Comparison of ENCODE assay signal across 25 cellular contexts in genomic region chr2:20299113-20299512, GRCh38. TPM values are rescaled to one million over a fixed set of nuclear protein-coding genes. Genes with fewer than 3 reads are reported as not detected.
DNase-seq lines count a peak whose midpoint lies in the region; ATAC-seq, FAIRE-seq and TF ChIP-seq lines count a peak whose summit lies in the region.
"Had no signal": no experiment of that assay in that cellular context is flagged by ENCODE, and none has a peak within 500 bp of the region (broad histone marks: within the 10 kb centered on the region; RNA-seq: fewer than 3 reads in every experiment).

No MANE protein-coding gene starts in this region.

- no peak; the same call in 2 of the 3 replicates for ATAC-seq in HepG2
- no peak for ATAC-seq in right lobe of liver
- ATAC-seq in T-helper 17 cell: no peak
- ATAC-seq: left colon, natural killer cell, right cardiac atrium, Right ventricle myocardium inferior had no signal

- POLR2A ChIA-PET in HepG2 (lab: Yijun Ruan, JAX): no interaction called here

- H3K4me2 ChIP-seq in HepG2 (ENCODE audit: low read depth, low read length): no peak overlapping the region

- H2AFZ ChIP-seq in HepG2 (ENCODE audit: low read length): no peak overlapping the region

- intact Hi-C loops in HepG2 (cut with micrococcal nuclease; ENCODE audit: unreplicated experiment): no loop called here
- intact Hi-C loops in right lobe of liver (cut with DNase I): no loop called here

- H3K36me3 ChIP-seq in HepG2 (replicated peaks in 1 of 2; ENCODE audit: control insufficient read depth in 1 of 2, insufficient read depth in 2 of 2, low read length in 2 of 2) (peaks cover 33 to 83% of the 10 kb centered on the region in 2 experiments), right lobe of liver (peaks cover 0 to 61% (median 9%) of the 10 kb centered on the region in 4 donors)
- H3K36me3 ChIP-seq: colonic mucosa, ovary had no signal

- peaks cover 13% of the 10 kb centered on the region; the same call in 1 of the 2 replicates for H4K20me1 ChIP-seq in HepG2 (ENCODE audit: insufficient read depth, low read length)

- TF ChIP-seq CTCF in HepG2 (CRISPR knock-in tag; IDR thresholded peaks at IDR 0.05): no peak
- no peak for TF ChIP-seq CTCF in right lobe of liver (IDR thresholded peaks at IDR 0.05)
- TF ChIP-seq CTCF in fibroblast of mammary gland (conservative IDR thresholded peaks at IDR 0.05; ENCODE audit: control insufficient read depth, insufficient read depth, low read depth, low read length): no peak

- no peaks in the 10 kb centered on the region for H3K27me3 Mint-ChIP-seq in T-helper 17 cell

- no peaks in the 10 kb centered on the region for H3K9me3 ChIP-seq in HepG2 (ENCODE audit: low read length)
- no peaks in the 10 kb centered on the region for H3K9me3 ChIP-seq in right lobe of liver
- no peaks in the 10 kb centered on the region for H3K9me3 ChIP-seq in T-helper 17 cell (ENCODE audit: control insufficient read depth, low read length, poor library complexity, severe bottlenecking)
- H3K9me3 ChIP-seq: breast epithelium, colonic mucosa, heart right ventricle, ovary had no signal

- BruUV-seq in HepG2 (replicated peaks; lab: Mats Ljungman, UMichigan): no TSS peak

- no peak overlapping the region for H3K4me3 Mint-ChIP-seq in T-helper 17 cell
- H3K4me3 Mint-ChIP-seq: natural killer cell had no signal

- H3K4me1 Mint-ChIP-seq in T-helper 17 cell: peaks cover 18% of the 10 kb centered on the region

- TF ChIP-seq POLR2A in HepG2 (IDR thresholded peaks at IDR 0.05; ENCODE audit: insufficient read depth in 1 of 2, low read depth in 2 of 2, low read length in 2 of 2) (no peak), right lobe of liver (IDR thresholded peaks at IDR 0.05) (no peak)

- no peak for TF ChIP-seq RAD21 in HepG2 (CRISPR knock-in tag; IDR thresholded peaks at IDR 0.05)

- in situ Hi-C loops in HepG2 (cut with HindIII; ENCODE audit: extremely low pct_ligation_motif_present, low pct_unique_long_range_greater_than_20kb): no loop called here

- WGBS in HepG2 (ENCODE audit: low lambda C conversion rate): 94% methylated on average over 6 of the region's 6 CpGs
- 100% methylated on average over 2 of the region's 6 CpGs for WGBS in right lobe of liver (ENCODE audit: insufficient coverage, low coverage, low lambda C conversion rate, missing lambda C conversion rate)

- peak overlapping the region; percentile 47 for H3K27ac Mint-ChIP-seq in T-helper 17 cell

- no peak overlapping the region for H3K9ac ChIP-seq in HepG2 (ENCODE audit: insufficient read depth, low read depth, low read length)

- CTCF ChIA-PET in HepG2 (lab: Yijun Ruan, JAX; ENCODE audit: low intra/inter-chr PET ratio, low total read pairs): no interaction called here

- H3K36me3 Mint-ChIP-seq in T-helper 17 cell (ENCODE audit: low read depth): peaks cover 8% of the 10 kb centered on the region
- H3K36me3 Mint-ChIP-seq: natural killer cell had no signal

- H3K4me3 ChIP-seq in HepG2 (replicated peaks in 1 of 3; ENCODE audit: insufficient read depth in 1 of 3, low read depth in 2 of 3, low read length in 3 of 3) (no peak overlapping the region), right lobe of liver (no peak overlapping the region), fibroblast of mammary gland (ENCODE audit: control insufficient read depth, low read depth, low read length) (no peak overlapping the region)
- H3K4me3 ChIP-seq: breast epithelium, colonic mucosa, heart right ventricle, ovary had no signal

- FAIRE-seq in HepG2 (lab: Jason Lieb, UNC): no peak
- FAIRE-seq: urothelium cell line had no signal

- H3K4me1 ChIP-seq in HepG2 (ENCODE audit: insufficient read depth, low read length) (no peaks in the 10 kb centered on the region), right lobe of liver (peaks cover 0 to under 1% (median 0%) of the 10 kb centered on the region in 4 donors)
- H3K4me1 ChIP-seq: breast epithelium, colonic mucosa had no signal

- no peak for TF ChIP-seq EP300 in HepG2 (IDR thresholded peaks at IDR 0.05; ENCODE audit: low read depth in 2 of 2, low read length in 2 of 2)
- TF ChIP-seq EP300 in HepG2 (CRISPR knock-in tag; IDR thresholded peaks at IDR 0.05; ENCODE audit: borderline replicate concordance): no peak

- H3K27ac ChIP-seq in HepG2 (ENCODE audit: extremely low read length, insufficient read depth, low read length) (no peak overlapping the region), right lobe of liver (no peak overlapping the region)
- H3K27ac ChIP-seq: breast epithelium, colonic mucosa, ovary had no signal

- H3K79me2 ChIP-seq in HepG2 (ENCODE audit: insufficient read depth, low read length): peaks cover 30% of the 10 kb centered on the region

- no peak for DNase-seq in HepG2 (ENCODE audit: low spot score)
- no peak for DNase-seq in right lobe of liver
- no peak for DNase-seq in T-helper 17 cell
- DNase-seq in fibroblast of mammary gland (ENCODE audit: low read depth): peak; percentile 11
- no peak for DNase-seq in cortex of kidney (lab: John Stamatoyannopoulos, UW)
- DNase-seq in ecto neural progenitor cell (ENCODE audit: low spot score): no peak
- DNase-seq in putamen (ENCODE audit: low spot score): no peak
- DNase-seq in NCI-H1436 treated with DMSO at 0.1 percent for 48 hours (lab: John Stamatoyannopoulos, UW): no peak
- DNase-seq: activated CD4-positive, CD25-positive, alpha-beta regulatory T cell; activated effector memory CD4-positive, alpha-beta T cell treated with Interleukin-2 at 50 U/mL for 16 hours; colonic mucosa; heart right ventricle; left colon; natural killer cell; NCI-H1092; NCI-H1930; NCI-H2227 treated with DMSO at 0.1 percent for 48 hours; ovary; right cardiac atrium; stimulated activated CD8-positive, alpha-beta memory T cell treated with anti-CD3 and anti-CD28 coated beads, Interleukin-4, amount 100 ng/mL, for 48 hours; substantia nigra; T1000 had no signal

- no peaks in the 10 kb centered on the region for H3K27me3 ChIP-seq in HepG2 (ENCODE audit: control insufficient read depth in 1 of 2, insufficient read depth in 2 of 2, low read length in 2 of 2)
- no peaks in the 10 kb centered on the region for H3K27me3 ChIP-seq in right lobe of liver
- H3K27me3 ChIP-seq: breast epithelium, colonic mucosa, heart right ventricle, ovary had no signal

TF ChIP-seq in HepG2, 621 proteins besides CTCF, POLR2A, EP300 and RAD21:
- TF ChIP-seq SIN3B (IDR thresholded peaks at IDR 0.05; ENCODE audit: low read length) (no peak), ZNF232 (CRISPR knock-in tag; IDR thresholded peaks at IDR 0.05; ENCODE audit: borderline replicate concordance) (peak; percentile 35; the same call in 1 of the 2 replicates)

RNA-seq across cellular contexts. Expression of gene PUM2, which starts 51.5 kb away (rescaled TPM):
- total RNA-seq in HepG2 (2016; rRNA removed; fragmentation: Illumina TruSeq; extraction: Trizol): 69.6 and 94.7 TPM in 2 replicates
- total RNA-seq in HepG2 (2016; cell fraction: cytosol; rRNA removed; fragmentation: Illumina TruSeq; extraction: Trizol; ENCODE audit: low read depth): 268 and 314 TPM in 2 replicates
- 66.2 and 87.3 TPM in 2 replicates for total RNA-seq in HepG2 (2016; cell fraction: insoluble cytoplasmic fraction; rRNA removed; fragmentation: Illumina TruSeq; extraction: Trizol)
- 195 and 235 TPM in 2 replicates for total RNA-seq in HepG2 (2016; cell fraction: membrane; rRNA removed; fragmentation: Illumina TruSeq; extraction: Trizol)
- total RNA-seq in HepG2 (2016; cell fraction: nucleus; rRNA removed; fragmentation: Illumina TruSeq; extraction: Trizol): 86.0 and 93.6 TPM in 2 replicates
- polyA plus RNA-seq in HepG2 (2011; rRNA removed): 61.8 and 69.8 TPM in 2 replicates
- polyA plus RNA-seq in HepG2 (2011; cell fraction: cytosol; rRNA removed): 41.5 and 48.4 TPM in 2 replicates
- 37.5 and 39.9 TPM in 2 replicates for polyA plus RNA-seq in HepG2 (2011; cell fraction: nucleus; rRNA removed)
- polyA plus RNA-seq in HepG2 (2012): 57.8 and 68.4 TPM in 2 replicates
- 1.7 and 2.0 TPM in 2 replicates for polyA plus RNA-seq in HepG2 (2016; cell fraction: cytosol; fragmentation: Illumina TruSeq; extraction: Trizol; ENCODE audit: low read depth)
- 65.5 and 73.0 TPM in 2 replicates for polyA plus RNA-seq in HepG2 (2016; cell fraction: insoluble cytoplasmic fraction; fragmentation: Illumina TruSeq; extraction: Trizol; ENCODE audit: low read depth)
- polyA plus RNA-seq in HepG2 (2016; cell fraction: membrane; fragmentation: Illumina TruSeq; extraction: Trizol; ENCODE audit: low read depth): 11.7 and 13.1 TPM in 2 replicates
- polyA plus RNA-seq in HepG2 (2016; cell fraction: nucleus; fragmentation: Illumina TruSeq; extraction: Trizol; ENCODE audit: insufficient read depth, low read depth): 65.5 and 68.7 TPM in 2 replicates
- 209 and 286 TPM in 2 replicates for polyA minus RNA-seq in HepG2 (2011; rRNA and poly(A)+ RNA removed; ENCODE audit: low replicate concordance)
- 125 and 141 TPM in 2 replicates for polyA minus RNA-seq in HepG2 (2011; cell fraction: cytosol; rRNA and poly(A)+ RNA removed)
- polyA minus RNA-seq in HepG2 (2011; cell fraction: nucleus; rRNA and poly(A)+ RNA removed): 209 and 212 TPM in 2 replicates
- 10 to 100 TPM; 31.3 to 62.2 (median 51.5) TPM for total RNA-seq in right lobe of liver
- total RNA-seq in T-helper 17 cell: 100 to 1,000 TPM; 114 TPM
